In genomic region chr14:48690349-48690748, GRCh38 we compare ENCODE assay signal across 16 cellular contexts.
DNase-seq lines count a peak whose midpoint lies in the region; TF ChIP-seq lines count a peak whose summit lies in the region.
"Had no signal": no experiment of that assay in that cellular context is flagged by ENCODE, and none has a peak within 500 bp of the region (broad histone marks: within the 10 kb centered on the region; RNA-seq: fewer than 3 reads in every experiment).

No MANE protein-coding gene starts in this region.

- no peaks in the 10 kb centered on the region for H3K27me3 Mint-ChIP-seq in neural crest cell (ENCODE audit: low read depth)

- no peak for TF ChIP-seq POLR2A in NB4 (IDR thresholded peaks at IDR 0.05; ENCODE audit: extremely low read depth, insufficient read length)

- TF ChIP-seq CTCF in NB4 (IDR thresholded peaks at IDR 0.05; ENCODE audit: low read depth, low read length) (peak; percentile 15), VCaP (conservative IDR thresholded peaks at IDR 0.05) (peak; percentile 39; the same call in 1 of the 2 replicates), neural crest cell (conservative IDR thresholded peaks at IDR 0.05) (peak; percentile 48), GM20000 (IDR thresholded peaks at IDR 0.05; ENCODE audit: extremely low read depth, missing control alignments) (no peak)

- peak; percentile 1 for DNase-seq in DMS 273 (lab: John Stamatoyannopoulos, UW; ENCODE audit: unreplicated experiment)
- DNase-seq in DMS 273 treated with DMSO at 0.1 percent for 48 hours (lab: John Stamatoyannopoulos, UW), result no peak
- DNase-seq in NB4 (ENCODE audit: low read depth), result peak; percentile 3
- no peak for DNase-seq in neural crest cell (ENCODE audit: low read depth, low spot score)
- no peak for DNase-seq in GM20000 (ENCODE audit: low spot score)
- no peak for DNase-seq in HPDE6-E6E7 (ENCODE audit: extremely low spot score)
- no peak for DNase-seq in activated naive CD4-positive, alpha-beta T cell treated with Interleukin-2 at 50 U/mL for 16 hours
- DNase-seq: 8988T; activated CD4-positive, alpha-beta T cell treated with anti-CD3 and anti-CD28 coated beads for 1 hour; activated T-cell treated with anti-CD3 and anti-CD28 coated beads, Interleukin-2, amount 50 U/mL, for 1 hour; Calu3; NCI-H1436; NK-92 treated with Interleukin-12 subunit alpha and Interleukin-12 subunit beta, amount 100 ng/mL, for 24 hours had no signal

- H3K27ac Mint-ChIP-seq in neural crest cell (ENCODE audit: unreplicated experiment), result no peak overlapping the region

- no peak overlapping the region for H3K4me3 Mint-ChIP-seq in neural crest cell

- no peaks in the 10 kb centered on the region for H3K9me3 Mint-ChIP-seq in neural crest cell

- no peak overlapping the region for H3K27ac ChIP-seq in VCaP
- H3K27ac ChIP-seq: parathyroid adenoma, suprapubic skin had no signal

- H3K4me3 ChIP-seq in NB4 (ENCODE audit: low read depth, low read length), result no peak overlapping the region
- H3K4me3 ChIP-seq: suprapubic skin had no signal

- H3K4me1 Mint-ChIP-seq in neural crest cell, result no peaks in the 10 kb centered on the region

- no peaks in the 10 kb centered on the region for H3K36me3 Mint-ChIP-seq in neural crest cell (ENCODE audit: low read depth)

Comparison
In these comparisons a context has a peak if more than half of its experiments do, and no peak if none do; other contexts are left out.
1. DNase-seq: peak in DMS 273 (single experiment) and NB4 (single experiment); none in DMS 273 treated with DMSO at 0.1 percent for 48 hours (single experiment), neural crest cell (single experiment), GM20000 (single experiment), HPDE6-E6E7 (single experiment) and activated naive CD4-positive, alpha-beta T cell treated with Interleukin-2 at 50 U/mL for 16 hours (single experiment).